12 cellular contexts compared by ENCODE assay signal in the genomic region with DNA sequence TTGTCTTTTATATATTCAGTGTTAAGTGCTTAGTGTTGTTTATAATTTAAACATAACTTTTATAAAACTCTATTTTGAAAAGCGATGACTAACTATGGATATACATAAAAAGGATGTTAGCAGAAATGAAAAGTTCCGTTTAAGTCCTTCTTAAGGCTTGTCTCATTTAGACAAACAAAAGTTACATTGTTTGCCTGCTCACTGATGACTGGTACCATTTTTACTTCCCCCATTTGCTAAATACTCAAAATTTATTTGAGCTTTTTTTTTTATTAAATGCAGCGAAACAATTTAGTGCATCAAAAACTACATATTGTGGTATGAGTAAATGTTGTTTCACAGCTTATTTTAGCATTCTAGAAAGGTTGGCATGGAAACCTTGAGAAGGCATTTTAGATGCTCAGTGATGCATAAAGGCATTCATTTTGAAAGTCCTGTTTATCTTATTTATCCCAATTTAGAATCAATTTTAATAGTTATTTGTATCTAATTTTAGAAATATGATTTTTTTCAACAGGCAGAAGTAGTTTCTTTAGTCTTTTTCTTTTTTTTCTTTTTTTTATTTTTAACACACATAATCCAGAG.
DNase-seq lines count a peak whose midpoint lies in the region; ATAC-seq and TF ChIP-seq lines count a peak whose summit lies in the region.
"Had no signal": no experiment of that assay in that cellular context is flagged by ENCODE, and none has a peak within 500 bp of the region (broad histone marks: within the 10 kb centered on the region; RNA-seq: fewer than 3 reads in every experiment).

No MANE protein-coding gene starts in this region.

- no peak overlapping the region for H3K27ac ChIP-seq in CD8-positive, alpha-beta T cell (ENCODE audit: low read depth, low read length)

- H3K4me3 ChIP-seq in CD8-positive, alpha-beta T cell (ENCODE audit: low read depth, low read length): no peak overlapping the region
- H3K4me3 ChIP-seq: mucosa of descending colon had no signal

- ATAC-seq in GM18519 (IDR thresholded peaks at IDR 0.05; ENCODE audit: low FRiP score, unreplicated experiment): peak; percentile 72
- ATAC-seq in GM21786 (IDR thresholded peaks at IDR 0.05; ENCODE audit: unreplicated experiment): peak; percentile 60
- ATAC-seq in HG03558 (IDR thresholded peaks at IDR 0.05; ENCODE audit: extremely low read depth, unreplicated experiment): peak; percentile 40
- no peak for ATAC-seq in CD8-positive, alpha-beta T cell
- ATAC-seq in GM21717 (IDR thresholded peaks at IDR 0.05; ENCODE audit: unreplicated experiment): no peak
- no peak for ATAC-seq in effector memory CD8-positive, alpha-beta T cell (replicated peaks)
- ATAC-seq: activated naive CD8-positive, alpha-beta T cell treated with anti-CD3 and anti-CD28 coated beads, Interleukin-2, amount 50 U/mL, for 24 hours; mucosa of descending colon had no signal

- H3K27me3 ChIP-seq in CD8-positive, alpha-beta T cell (ENCODE audit: insufficient read depth, low read length): no peaks in the 10 kb centered on the region

- intact Hi-C loops in CD8-positive, alpha-beta T cell (cut with DNase I, micrococcal nuclease): no loop called here

- peaks cover 14% of the 10 kb centered on the region for H3K4me1 Mint-ChIP-seq in CD8-positive, alpha-beta T cell (ENCODE audit: low read depth)
- H3K4me1 Mint-ChIP-seq in nephron progenitor cell: no peaks in the 10 kb centered on the region
- H3K4me1 Mint-ChIP-seq in effector memory CD8-positive, alpha-beta T cell (ENCODE audit: low read depth in 2 of 2): no peaks in the 10 kb centered on the region

- DNase-seq in left kidney (ENCODE audit: low read depth, low spot score) (peak; percentile 11), nephron progenitor cell (no peak)
- no peak for DNase-seq in CD8-positive, alpha-beta T cell
- no peak for DNase-seq in effector memory CD8-positive, alpha-beta T cell
- DNase-seq: activated naive CD8-positive, alpha-beta T cell treated with anti-CD3 and anti-CD28 coated beads, Interleukin-2, amount 50 U/mL, for 24 hours; mucosa of descending colon; stimulated activated CD4-positive, alpha-beta T cell treated with anti-CD3 and anti-CD28 coated beads, Interleukin-2, amount 100 ng/mL, for 24 hours; trophoblast cell had no signal

- H3K4me3 Mint-ChIP-seq in CD8-positive, alpha-beta T cell: no peak overlapping the region
- H3K4me3 Mint-ChIP-seq in nephron progenitor cell: no peak overlapping the region
- no peak overlapping the region for H3K4me3 Mint-ChIP-seq in effector memory CD8-positive, alpha-beta T cell
- H3K4me3 Mint-ChIP-seq: activated naive CD8-positive, alpha-beta T cell treated with anti-CD3 and anti-CD28 coated beads, Interleukin-2, amount 50 U/mL, for 24 hours had no signal

- peaks cover 4% of the 10 kb centered on the region for H3K4me1 ChIP-seq in CD8-positive, alpha-beta T cell (ENCODE audit: insufficient read depth, low read length)

- H3K27ac Mint-ChIP-seq in CD8-positive, alpha-beta T cell: no peak overlapping the region
- H3K27ac Mint-ChIP-seq in nephron progenitor cell: no peak overlapping the region
- no peak overlapping the region for H3K27ac Mint-ChIP-seq in effector memory CD8-positive, alpha-beta T cell
- H3K27ac Mint-ChIP-seq: activated naive CD8-positive, alpha-beta T cell treated with anti-CD3 and anti-CD28 coated beads, Interleukin-2, amount 50 U/mL, for 24 hours had no signal

- POLR2A ChIA-PET in CD8-positive, alpha-beta T cell (lab: Charles Lee): interaction anchor here (0.6 kb wide), 1 partner anchor 1090 kb away, joined by 3 read pairs; no protein-coding TSS in a partner anchor

- TF ChIP-seq CTCF in CD8-positive, alpha-beta T cell (IDR thresholded peaks at IDR 0.05): no peak
- TF ChIP-seq CTCF in nephron progenitor cell (IDR thresholded peaks at IDR 0.05): no peak

- CTCF ChIA-PET in CD8-positive, alpha-beta T cell (lab: Charles Lee): no interaction called here

- no peaks in the 10 kb centered on the region for H3K9me3 ChIP-seq in CD8-positive, alpha-beta T cell (ENCODE audit: low read length)
- H3K9me3 ChIP-seq: mucosa of descending colon had no signal

- H3K36me3 Mint-ChIP-seq in CD8-positive, alpha-beta T cell: no peaks in the 10 kb centered on the region
- no peaks in the 10 kb centered on the region for H3K36me3 Mint-ChIP-seq in nephron progenitor cell (ENCODE audit: low read depth)
- no peaks in the 10 kb centered on the region for H3K36me3 Mint-ChIP-seq in effector memory CD8-positive, alpha-beta T cell (ENCODE audit: insufficient read depth)

- no peaks in the 10 kb centered on the region for H3K36me3 ChIP-seq in CD8-positive, alpha-beta T cell (ENCODE audit: insufficient read depth, low read length)

- no peaks in the 10 kb centered on the region for H3K27me3 Mint-ChIP-seq in CD8-positive, alpha-beta T cell (ENCODE audit: low read depth)
- peaks cover 1% of the 10 kb centered on the region for H3K27me3 Mint-ChIP-seq in nephron progenitor cell (ENCODE audit: low read depth, poor library complexity)
- no peaks in the 10 kb centered on the region for H3K27me3 Mint-ChIP-seq in effector memory CD8-positive, alpha-beta T cell
- H3K27me3 Mint-ChIP-seq: activated naive CD8-positive, alpha-beta T cell treated with anti-CD3 and anti-CD28 coated beads, Interleukin-2, amount 50 U/mL, for 24 hours had no signal

- no peaks in the 10 kb centered on the region for H3K9me3 Mint-ChIP-seq in CD8-positive, alpha-beta T cell
- no peaks in the 10 kb centered on the region for H3K9me3 Mint-ChIP-seq in nephron progenitor cell
- peaks cover 0 to 3% of the 10 kb centered on the region in 2 donors for H3K9me3 Mint-ChIP-seq in effector memory CD8-positive, alpha-beta T cell
- H3K9me3 Mint-ChIP-seq: activated naive CD8-positive, alpha-beta T cell treated with anti-CD3 and anti-CD28 coated beads, Interleukin-2, amount 50 U/mL, for 24 hours had no signal

Comparison
In these comparisons a context has a peak if more than half of its experiments do, and no peak if none do; other contexts are left out.
1. ATAC-seq: peak in GM18519 (single experiment), GM21786 (single experiment) and HG03558 (single experiment); none in CD8-positive, alpha-beta T cell (single experiment), GM21717 (single experiment) and effector memory CD8-positive, alpha-beta T cell (single experiment).